6 cellular contexts compared by ENCODE assay signal in genomic region chrX:123682182-123682581, GRCh38.
"Had no signal": no experiment of that assay in that cellular context is flagged by ENCODE, and none has a peak within 500 bp of the region (broad histone marks: within the 10 kb centered on the region; RNA-seq: fewer than 3 reads in every experiment).

No MANE protein-coding gene starts in this region.

- H3K9me3 ChIP-seq: HAP-1 had no signal

- ATAC-seq: HCT116 had no signal

- H3K4me3 ChIP-seq: GM23248, HAP-1 had no signal

- H3K27ac ChIP-seq: GM23248 had no signal

- DNase-seq: GM23248, GOT3, H7, IMR-90 had no signal
